13 cellular contexts compared by ENCODE assay signal in the genomic region with DNA sequence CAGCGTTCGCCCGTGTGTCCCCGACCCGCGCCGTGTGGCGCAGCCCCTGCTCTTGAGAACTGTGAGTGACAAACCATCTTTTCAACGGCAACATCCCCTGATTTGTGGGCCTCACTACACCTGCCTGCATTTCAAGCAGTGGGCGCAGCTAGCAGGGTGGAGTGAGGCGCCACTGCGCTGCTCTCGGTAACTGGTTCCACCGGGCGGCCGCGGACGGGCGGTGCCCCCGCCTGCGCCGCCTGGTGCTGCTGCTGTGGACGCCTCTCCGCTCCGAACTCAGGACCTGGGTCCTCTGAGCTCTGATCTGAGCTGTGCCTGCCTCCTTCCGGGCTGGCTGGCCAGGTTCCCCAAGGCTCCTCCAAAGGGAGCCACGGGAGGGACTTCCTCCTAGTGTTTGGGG. TPM values are rescaled to one million over a fixed set of nuclear protein-coding genes. Genes with fewer than 3 reads are reported as not detected.
DNase-seq lines count a peak whose midpoint lies in the region; ATAC-seq and TF ChIP-seq lines count a peak whose summit lies in the region.
"Had no signal": no experiment of that assay in that cellular context is flagged by ENCODE, and none has a peak within 500 bp of the region (broad histone marks: within the 10 kb centered on the region; RNA-seq: fewer than 3 reads in every experiment).

No MANE protein-coding gene starts in this region.

- H3K4me1 Mint-ChIP-seq in CD4-positive, alpha-beta T cell (ENCODE audit: low read depth) = peaks cover 6% of the 10 kb centered on the region
- H3K4me1 Mint-ChIP-seq in neural progenitor cell = peaks cover 8% of the 10 kb centered on the region
- H3K4me1 Mint-ChIP-seq in activated CD4-positive, alpha-beta T cell treated with anti-CD3 and anti-CD28 coated beads for 36 hours = peaks cover 7% of the 10 kb centered on the region

- intact Hi-C loops in CD4-positive, alpha-beta T cell (cut with DNase I, micrococcal nuclease) = no loop called here
- intact Hi-C loops in lower leg skin (cut with DNase I; ENCODE audit: low total_unique reads) = no loop called here
- intact Hi-C loops in activated CD4-positive, alpha-beta T cell treated with anti-CD3 and anti-CD28 coated beads for 36 hours (cut with DNase I, micrococcal nuclease) = no loop called here

- H3K4me1 ChIP-seq in RWPE2 (ENCODE audit: insufficient read depth, poor library complexity, severe bottlenecking) (no peaks in the 10 kb centered on the region), cardiac muscle cell (ENCODE audit: low read depth) (no peaks in the 10 kb centered on the region), neural progenitor cell (peaks cover 10% of the 10 kb centered on the region)

- H3K27ac ChIP-seq in CD4-positive, alpha-beta T cell (ENCODE audit: low read depth, low read length) = no peak overlapping the region
- H3K27ac ChIP-seq in RWPE2 (ENCODE audit: poor library complexity, severe bottlenecking) (no peak overlapping the region), cardiac muscle cell (no peak overlapping the region), neural progenitor cell (no peak overlapping the region)
- H3K27ac ChIP-seq: BLaER1 had no signal

- H3K36me3 ChIP-seq in RWPE2 (ENCODE audit: low read depth) (no peaks in the 10 kb centered on the region), cardiac muscle cell (no peaks in the 10 kb centered on the region), neural progenitor cell (no peaks in the 10 kb centered on the region)
- H3K36me3 ChIP-seq: BLaER1 had no signal

- H3K9me3 ChIP-seq in CD4-positive, alpha-beta T cell (ENCODE audit: control insufficient read depth, low read length) = no peaks in the 10 kb centered on the region
- H3K9me3 ChIP-seq in RWPE2 (ENCODE audit: severe bottlenecking) = no peaks in the 10 kb centered on the region
- no peaks in the 10 kb centered on the region for H3K9me3 ChIP-seq in cardiac muscle cell (ENCODE audit: low read depth)
- H3K9me3 ChIP-seq in neural progenitor cell (ENCODE audit: low read depth) = no peaks in the 10 kb centered on the region
- H3K9me3 ChIP-seq: BLaER1 had no signal

- TF ChIP-seq POLR2A in lower leg skin (IDR thresholded peaks at IDR 0.05) = no peak

- H3K36me3 Mint-ChIP-seq in CD4-positive, alpha-beta T cell (ENCODE audit: low read depth) = no peaks in the 10 kb centered on the region
- peaks cover 3% of the 10 kb centered on the region for H3K36me3 Mint-ChIP-seq in neural progenitor cell
- H3K36me3 Mint-ChIP-seq in activated CD4-positive, alpha-beta T cell treated with anti-CD3 and anti-CD28 coated beads for 36 hours (ENCODE audit: low read depth) = no peaks in the 10 kb centered on the region
- H3K36me3 Mint-ChIP-seq: activated naive CD4-positive, alpha-beta T cell treated with anti-CD3 and anti-CD28 coated beads, Interleukin-2, amount 10 ng/mL, durations not matched to agents 7 days and 5 days had no signal

- H3K4me3 Mint-ChIP-seq in CD4-positive, alpha-beta T cell = peak overlapping the region; percentile 57
- H3K4me3 Mint-ChIP-seq in neural progenitor cell = peak overlapping the region; percentile 59
- H3K4me3 Mint-ChIP-seq in activated CD4-positive, alpha-beta T cell treated with anti-CD3 and anti-CD28 coated beads for 36 hours = no peak overlapping the region
- H3K4me3 Mint-ChIP-seq: activated CD4-positive, alpha-beta T cell treated with anti-CD3 and anti-CD28 coated beads, Interleukin-2, amount 10 ng/mL, durations not matched to agents 24 days and 14 days; activated naive CD4-positive, alpha-beta T cell treated with anti-CD3 and anti-CD28 coated beads, Interleukin-2, amount 10 ng/mL, durations not matched to agents 7 days and 5 days had no signal

- H2AFZ ChIP-seq in neural progenitor cell (replicated peaks) = peak overlapping the region; percentile 17

- no peaks in the 10 kb centered on the region for H3K9me3 Mint-ChIP-seq in CD4-positive, alpha-beta T cell
- H3K9me3 Mint-ChIP-seq in neural progenitor cell = peaks cover 3% of the 10 kb centered on the region
- H3K9me3 Mint-ChIP-seq in activated CD4-positive, alpha-beta T cell treated with anti-CD3 and anti-CD28 coated beads for 36 hours (ENCODE audit: low read depth) = no peaks in the 10 kb centered on the region
- H3K9me3 Mint-ChIP-seq: activated CD4-positive, alpha-beta T cell treated with anti-CD3 and anti-CD28 coated beads, Interleukin-2, amount 10 ng/mL, durations not matched to agents 24 days and 14 days; activated naive CD4-positive, alpha-beta T cell treated with anti-CD3 and anti-CD28 coated beads, Interleukin-2, amount 10 ng/mL, durations not matched to agents 7 days and 5 days had no signal

- no peak for ATAC-seq in CD4-positive, alpha-beta T cell (ENCODE audit: poor library complexity)
- ATAC-seq in RWPE2 (ENCODE audit: low read depth) (no peak; the same call in 2 of the 3 replicates), GM18502 (IDR thresholded peaks at IDR 0.05; ENCODE audit: poor library complexity, unreplicated experiment) (no peak)
- no peak for ATAC-seq in activated CD4-positive, alpha-beta T cell treated with anti-CD3 and anti-CD28 coated beads for 36 hours

- POLR2A ChIA-PET in CD4-positive, alpha-beta T cell (lab: Charles Lee) = no interaction called here
- POLR2A ChIA-PET in activated CD4-positive, alpha-beta T cell treated with anti-CD3 and anti-CD28 coated beads for 36 hours (lab: Charles Lee) = interaction anchor here (0.6 kb wide), 1 partner anchor 25 kb away, joined by 5 read pairs; no protein-coding TSS in a partner anchor

- peaks cover 6% of the 10 kb centered on the region for H3K27me3 Mint-ChIP-seq in CD4-positive, alpha-beta T cell
- H3K27me3 Mint-ChIP-seq in neural progenitor cell (ENCODE audit: insufficient read depth, low read depth) = peaks cover 19% of the 10 kb centered on the region
- H3K27me3 Mint-ChIP-seq in activated CD4-positive, alpha-beta T cell treated with anti-CD3 and anti-CD28 coated beads for 36 hours = peaks cover 2% of the 10 kb centered on the region

- TF ChIP-seq CTCF in CD4-positive, alpha-beta T cell (IDR thresholded peaks at IDR 0.05) = no peak
- TF ChIP-seq CTCF in RWPE2 (IDR thresholded peaks at IDR 0.05; ENCODE audit: poor library complexity, severe bottlenecking) = no peak
- TF ChIP-seq CTCF in cardiac muscle cell (IDR thresholded peaks at IDR 0.05; ENCODE audit: low read depth, low read length) = peak; percentile 12
- peak; percentile 4 for TF ChIP-seq CTCF in neural progenitor cell (IDR thresholded peaks at IDR 0.05)
- TF ChIP-seq CTCF in lower leg skin (IDR thresholded peaks at IDR 0.05) = no peak

- peaks cover 2% of the 10 kb centered on the region for H3K27me3 ChIP-seq in CD4-positive, alpha-beta T cell (ENCODE audit: control insufficient read depth, insufficient read depth, low read length)
- peaks cover 5% of the 10 kb centered on the region for H3K27me3 ChIP-seq in RWPE2 (ENCODE audit: insufficient read depth, poor library complexity, severe bottlenecking)
- H3K27me3 ChIP-seq in cardiac muscle cell = peaks cover 68% of the 10 kb centered on the region
- peaks cover 64% of the 10 kb centered on the region for H3K27me3 ChIP-seq in neural progenitor cell

- CTCF ChIA-PET in CD4-positive, alpha-beta T cell (lab: Charles Lee) = no interaction called here
- CTCF ChIA-PET in activated CD4-positive, alpha-beta T cell treated with anti-CD3 and anti-CD28 coated beads for 36 hours (lab: Charles Lee) = no interaction called here

- H3K79me2 ChIP-seq in neural progenitor cell (ENCODE audit: low read depth) = no peaks in the 10 kb centered on the region

- no peak overlapping the region for H3K4me2 ChIP-seq in neural progenitor cell
- H3K4me2 ChIP-seq: BLaER1 had no signal

- H3K4me3 ChIP-seq in RWPE2 (ENCODE audit: severe bottlenecking) (no peak overlapping the region), cardiac muscle cell (no peak overlapping the region), neural progenitor cell (no peak overlapping the region), lower leg skin (ENCODE audit: low read depth, poor library complexity, severe bottlenecking) (no peak overlapping the region)
- H3K4me3 ChIP-seq: BLaER1 had no signal

- no peaks in the 10 kb centered on the region for H4K20me1 ChIP-seq in neural progenitor cell (ENCODE audit: low read depth)

- H3K27ac Mint-ChIP-seq in CD4-positive, alpha-beta T cell = no peak overlapping the region
- H3K27ac Mint-ChIP-seq in neural progenitor cell = peak overlapping the region; percentile 57
- H3K27ac Mint-ChIP-seq in activated CD4-positive, alpha-beta T cell treated with anti-CD3 and anti-CD28 coated beads for 36 hours = no peak overlapping the region
- H3K27ac Mint-ChIP-seq: activated CD4-positive, alpha-beta T cell treated with anti-CD3 and anti-CD28 coated beads, Interleukin-2, amount 10 ng/mL, durations not matched to agents 24 days and 14 days; activated naive CD4-positive, alpha-beta T cell treated with anti-CD3 and anti-CD28 coated beads, Interleukin-2, amount 10 ng/mL, durations not matched to agents 7 days and 5 days had no signal

- peaks cover 12% of the 10 kb centered on the region for H3F3A ChIP-seq in neural progenitor cell (ENCODE audit: low read depth)

- DNase-seq in CD4-positive, alpha-beta T cell = no peak
- peak; percentile 64 for DNase-seq in RWPE2 (ENCODE audit: low spot score)
- DNase-seq in cardiac muscle cell (ENCODE audit: low read depth in 1 of 2, low spot score in 1 of 2) = peak in 1 of 2 donors; percentile 24
- DNase-seq in neural progenitor cell (ENCODE audit: low spot score) = no peak
- no peak for DNase-seq in GF-D8 (lab: John Stamatoyannopoulos, UW)
- no peak for DNase-seq in lower leg skin (ENCODE audit: low spot score in 2 of 2)
- DNase-seq in activated CD4-positive, alpha-beta T cell treated with anti-CD3 and anti-CD28 coated beads for 36 hours = no peak
- DNase-seq: activated CD4-positive, alpha-beta T cell treated with anti-CD3 and anti-CD28 coated beads, Interleukin-2, amount 10 ng/mL, durations not matched to agents 24 days and 14 days; activated naive CD4-positive, alpha-beta T cell treated with anti-CD3 and anti-CD28 coated beads, Interleukin-2, amount 10 ng/mL, durations not matched to agents 7 days and 5 days; NCI-H774; stimulated activated CD4-positive, alpha-beta T cell treated with anti-CD3 and anti-CD28 coated beads, Interleukin-15, amount 100 ng/mL, for 24 hours had no signal

- no peak overlapping the region for H3K9ac ChIP-seq in neural progenitor cell
- H3K9ac ChIP-seq: BLaER1 had no signal

- WGBS in lower leg skin, 2 donors = 26 to 50% methylated on average over 9 to 25 of the region's 27 CpGs

RNA-seq across cellular contexts. Expression of a gene that starts 5.9 kb away (rescaled TPM):
- total RNA-seq in CD4-positive, alpha-beta T cell = under 1 TPM in 1 of 2 experiments, not detected in 1; 0.11 TPM
- total RNA-seq in cardiac muscle cell (0.49 and 2.7 TPM in 2 replicates), neural progenitor cell (ENCODE audit: low replicate concordance) (0.25 TPM in 1 of 2 replicates, not detected in the other), lower leg skin (100 to 1,000 TPM; 136 to 185 (median 164) TPM)
- polyA plus RNA-seq in cardiac muscle cell = 1.2 and 1.3 TPM in 2 replicates
- total RNA-seq in activated CD4-positive, alpha-beta T cell treated with anti-CD3 and anti-CD28 coated beads for 36 hours = 1 to 10 TPM; 2.6 to 2.8 TPM

Comparison
In these comparisons a context has a peak if more than half of its experiments do, and no peak if none do; other contexts are left out.
1. CTCF ChIP-seq: peak in cardiac muscle cell (single experiment) and neural progenitor cell (single experiment); none in CD4-positive, alpha-beta T cell (single experiment), RWPE2 (single experiment) and lower leg skin (0 of 3).
2. RNA of a gene that starts 5.9 kb away (total RNA-seq): 136 to 185 TPM in lower leg skin; 2.6 to 2.8 TPM in activated CD4-positive, alpha-beta T cell treated with anti-CD3 and anti-CD28 coated beads for 36 hours, 0.49 to 2.7 TPM in cardiac muscle cell, 0.11 TPM in CD4-positive, alpha-beta T cell and 0.25 TPM in neural progenitor cell; every median in the first group is over 10 times any median in the second.